12 cellular contexts compared by ENCODE assay signal in genomic region chr5:167030500-167031120, GRCh38. TPM values are rescaled to one million over a fixed set of nuclear protein-coding genes. Genes with fewer than 3 reads are reported as not detected.
A peak's percentile ranks its signal among the peaks of the same experiment; 100 is the strongest.
DNase-seq lines count a peak whose midpoint lies in the region; ATAC-seq, FAIRE-seq and TF ChIP-seq lines count a peak whose summit lies in the region.
"Had no signal": no experiment of that assay in that cellular context is flagged by ENCODE, and none has a peak within 500 bp of the region (broad histone marks: within the 10 kb centered on the region; RNA-seq: fewer than 3 reads in every experiment).

No MANE protein-coding gene starts in this region.

- H3K27me3 ChIP-seq in colonic mucosa: no peaks in the 10 kb centered on the region
- H3K27me3 ChIP-seq in spleen (replicated peaks in 1 of 7): no peaks in the 10 kb centered on the region

- H3K9me3 ChIP-seq in colonic mucosa (no peaks in the 10 kb centered on the region), spleen (peaks cover 0 to 4% (median 0%) of the 10 kb centered on the region in 8 donors)

- H3K9me3 Mint-ChIP-seq in mesothelial cell of epicardium: no peaks in the 10 kb centered on the region

- intact Hi-C loops in colonic mucosa (cut with DNase I): no loop called here
- intact Hi-C loops in spleen (cut with DNase I; ENCODE audit: low total_unique reads): no loop called here

- TF ChIP-seq POLR2A in spleen (IDR thresholded peaks at IDR 0.05): no peak

- 79 to 85% (median 82%) methylated on average over 17 of the region's 17 CpGs for WGBS in spleen, 5 donors

- TF ChIP-seq CTCF in LNCaP clone FGC (IDR thresholded peaks at IDR 0.05; ENCODE audit: control insufficient read depth, extremely low read depth, insufficient read depth) (peak; percentile 25; the same call in 1 of the 2 replicates), colonic mucosa (IDR thresholded peaks at IDR 0.05) (no peak), mesothelial cell of epicardium (IDR thresholded peaks at IDR 0.05; ENCODE audit: unreplicated experiment) (peak; percentile 39), spleen (IDR thresholded peaks at IDR 0.05 in 8 of 11, conservative IDR thresholded peaks at IDR 0.05 in 3 of 11) (no peak)

- no peaks in the 10 kb centered on the region for H3K36me3 Mint-ChIP-seq in mesothelial cell of epicardium
- H3K36me3 Mint-ChIP-seq: activated naive CD4-positive, alpha-beta T cell treated with anti-CD3 and anti-CD28 coated beads, Interleukin-2, amount 10 ng/mL, durations not matched to agents 7 days and 5 days had no signal

- FAIRE-seq in G401.6 (lab: Jason Lieb, UNC): peak; percentile 75
- FAIRE-seq: GM12892 had no signal

- DNase-seq in LNCaP clone FGC (ENCODE audit: low read depth): no peak
- peak; percentile 28 for DNase-seq in colonic mucosa
- no peak for DNase-seq in mesothelial cell of epicardium (ENCODE audit: low spot score in 2 of 2, unreplicated experiment in 2 of 2)
- DNase-seq in spleen: no peak
- DNase-seq: activated CD4-positive, CD25-positive, alpha-beta regulatory T cell; activated naive CD4-positive, alpha-beta T cell treated with anti-CD3 and anti-CD28 coated beads, Interleukin-2, amount 10 ng/mL, durations not matched to agents 7 days and 5 days; HCEC 1CT had no signal

- H3K4me3 ChIP-seq in LNCaP clone FGC (ENCODE audit: low read depth, low read length): no peak overlapping the region
- no peak overlapping the region for H3K4me3 ChIP-seq in colonic mucosa
- H3K4me3 ChIP-seq in spleen: no peak overlapping the region

- H3K36me3 ChIP-seq in colonic mucosa: no peaks in the 10 kb centered on the region
- no peaks in the 10 kb centered on the region for H3K36me3 ChIP-seq in spleen

- no peak overlapping the region for H3K27ac ChIP-seq in colonic mucosa
- H3K27ac ChIP-seq in spleen: no peak overlapping the region

- no peak overlapping the region for H3K9ac ChIP-seq in colonic mucosa (ENCODE audit: low read depth in 2 of 2, low read length in 2 of 2)

- H3K4me1 Mint-ChIP-seq in mesothelial cell of epicardium: peaks cover 10% of the 10 kb centered on the region
- H3K4me1 Mint-ChIP-seq: activated naive CD4-positive, alpha-beta T cell treated with anti-CD3 and anti-CD28 coated beads, Interleukin-2, amount 10 ng/mL, durations not matched to agents 7 days and 5 days had no signal

- ATAC-seq in GM18907 (IDR thresholded peaks at IDR 0.05; ENCODE audit: unreplicated experiment) (no peak), GM21381 (IDR thresholded peaks at IDR 0.05; ENCODE audit: unreplicated experiment) (no peak), HG03045 (IDR thresholded peaks at IDR 0.05; ENCODE audit: unreplicated experiment) (no peak)

- H3K27me3 Mint-ChIP-seq in mesothelial cell of epicardium (ENCODE audit: low read depth): peaks cover 3% of the 10 kb centered on the region
- H3K27me3 Mint-ChIP-seq: activated naive CD4-positive, alpha-beta T cell treated with anti-CD3 and anti-CD28 coated beads, Interleukin-2, amount 10 ng/mL, durations not matched to agents 7 days and 5 days had no signal

- no peak overlapping the region for H3K27ac Mint-ChIP-seq in mesothelial cell of epicardium
- H3K27ac Mint-ChIP-seq: activated naive CD4-positive, alpha-beta T cell treated with anti-CD3 and anti-CD28 coated beads, Interleukin-2, amount 10 ng/mL, durations not matched to agents 7 days and 5 days had no signal

- no peak overlapping the region for H3K4me3 Mint-ChIP-seq in mesothelial cell of epicardium
- H3K4me3 Mint-ChIP-seq: activated naive CD4-positive, alpha-beta T cell treated with anti-CD3 and anti-CD28 coated beads, Interleukin-2, amount 10 ng/mL, durations not matched to agents 7 days and 5 days had no signal

- H3K4me1 ChIP-seq in colonic mucosa: no peaks in the 10 kb centered on the region
- no peaks in the 10 kb centered on the region for H3K4me1 ChIP-seq in spleen

RNA-seq across cellular contexts. Expression of gene TENM2, which starts 51.8 kb away (rescaled TPM):
- under 1 TPM; 0.07 to 0.40 TPM for total RNA-seq in colonic mucosa
- total RNA-seq in mesothelial cell of epicardium: 10.4 to 12.5 TPM (median 11.1 TPM) in 3 replicates
- under 1 TPM in 5 of 7 donors, not detected in 2; 0.13 to 0.41 (median 0.23) TPM for total RNA-seq in spleen
- polyA plus RNA-seq in spleen: under 1 TPM; under 0.01 to 0.06 (median 0.02) TPM

Comparison
In these comparisons a context has a peak if more than half of its experiments do, and no peak if none do; other contexts are left out.
1. CTCF ChIP-seq: peak in LNCaP clone FGC (single experiment) and mesothelial cell of epicardium (single experiment); none in colonic mucosa (single experiment) and spleen (0 of 11).